1 cellular context compared by ENCODE assay signal in the genomic region with DNA sequence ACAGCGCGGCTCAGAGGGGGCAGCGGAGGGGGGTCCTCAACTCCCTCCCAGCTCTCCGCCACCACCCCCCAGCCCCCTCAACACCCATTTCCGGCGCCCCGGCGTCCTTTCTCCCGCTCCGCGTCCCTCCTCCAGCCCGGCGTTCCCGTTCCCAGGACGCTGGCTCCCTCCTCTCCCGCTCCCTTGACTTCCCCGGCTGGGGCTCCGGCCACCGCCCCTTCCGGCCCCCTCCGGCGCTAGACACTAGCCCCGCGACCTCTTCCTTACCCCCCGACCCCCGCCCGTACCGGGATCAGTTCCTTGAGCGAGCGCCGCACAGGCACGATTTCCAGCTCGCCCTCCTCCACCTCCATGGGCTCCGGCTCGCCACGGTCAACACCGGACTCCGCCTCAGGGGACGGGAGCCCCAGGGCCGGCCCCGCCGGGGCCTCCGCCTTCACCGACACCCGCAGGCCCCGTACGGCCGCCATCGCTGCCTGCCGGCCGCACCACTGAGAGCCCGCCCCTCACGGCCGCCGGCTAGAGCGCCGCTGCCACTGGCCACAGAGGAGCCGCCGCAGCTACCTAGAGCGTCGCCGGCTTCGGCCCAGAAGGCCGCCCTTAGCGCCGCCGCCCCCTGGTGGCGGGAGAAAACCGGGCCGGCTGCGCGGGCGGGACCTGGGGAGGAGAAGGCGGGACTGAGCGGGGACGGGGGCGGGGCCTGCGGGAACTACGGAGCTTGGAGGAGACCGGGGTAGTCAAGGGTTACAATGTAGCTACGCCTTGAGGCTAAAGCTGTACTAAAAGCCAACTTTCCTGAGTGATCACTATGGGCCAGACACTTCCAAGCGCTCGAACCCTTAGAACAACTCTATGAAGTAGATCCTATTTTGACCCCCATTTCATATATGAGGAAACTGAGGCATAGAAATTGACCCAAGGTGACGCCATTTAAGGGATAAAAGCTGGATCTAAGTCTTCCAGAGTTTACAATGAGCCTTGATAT.
TF ChIP-seq lines count a peak whose summit lies in the region.

A gene with protein sequence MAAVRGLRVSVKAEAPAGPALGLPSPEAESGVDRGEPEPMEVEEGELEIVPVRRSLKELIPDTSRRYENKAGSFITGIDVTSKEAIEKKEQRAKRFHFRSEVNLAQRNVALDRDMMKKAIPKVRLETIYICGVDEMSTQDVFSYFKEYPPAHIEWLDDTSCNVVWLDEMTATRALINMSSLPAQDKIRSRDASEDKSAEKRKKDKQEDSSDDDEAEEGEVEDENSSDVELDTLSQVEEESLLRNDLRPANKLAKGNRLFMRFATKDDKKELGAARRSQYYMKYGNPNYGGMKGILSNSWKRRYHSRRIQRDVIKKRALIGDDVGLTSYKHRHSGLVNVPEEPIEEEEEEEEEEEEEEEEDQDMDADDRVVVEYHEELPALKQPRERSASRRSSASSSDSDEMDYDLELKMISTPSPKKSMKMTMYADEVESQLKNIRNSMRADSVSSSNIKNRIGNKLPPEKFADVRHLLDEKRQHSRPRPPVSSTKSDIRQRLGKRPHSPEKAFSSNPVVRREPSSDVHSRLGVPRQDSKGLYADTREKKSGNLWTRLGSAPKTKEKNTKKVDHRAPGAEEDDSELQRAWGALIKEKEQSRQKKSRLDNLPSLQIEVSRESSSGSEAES (minus strand): TSS at position 493 of the 985 bp plus-strand sequence. CDS start 23 bp downstream, at position 470.

TF ChIP-seq in HEK293, 187 proteins besides CTCF, POLR2A, EP300 and RAD21 (continued from another document and continues in another):
- TF ChIP-seq, protein P1, sequence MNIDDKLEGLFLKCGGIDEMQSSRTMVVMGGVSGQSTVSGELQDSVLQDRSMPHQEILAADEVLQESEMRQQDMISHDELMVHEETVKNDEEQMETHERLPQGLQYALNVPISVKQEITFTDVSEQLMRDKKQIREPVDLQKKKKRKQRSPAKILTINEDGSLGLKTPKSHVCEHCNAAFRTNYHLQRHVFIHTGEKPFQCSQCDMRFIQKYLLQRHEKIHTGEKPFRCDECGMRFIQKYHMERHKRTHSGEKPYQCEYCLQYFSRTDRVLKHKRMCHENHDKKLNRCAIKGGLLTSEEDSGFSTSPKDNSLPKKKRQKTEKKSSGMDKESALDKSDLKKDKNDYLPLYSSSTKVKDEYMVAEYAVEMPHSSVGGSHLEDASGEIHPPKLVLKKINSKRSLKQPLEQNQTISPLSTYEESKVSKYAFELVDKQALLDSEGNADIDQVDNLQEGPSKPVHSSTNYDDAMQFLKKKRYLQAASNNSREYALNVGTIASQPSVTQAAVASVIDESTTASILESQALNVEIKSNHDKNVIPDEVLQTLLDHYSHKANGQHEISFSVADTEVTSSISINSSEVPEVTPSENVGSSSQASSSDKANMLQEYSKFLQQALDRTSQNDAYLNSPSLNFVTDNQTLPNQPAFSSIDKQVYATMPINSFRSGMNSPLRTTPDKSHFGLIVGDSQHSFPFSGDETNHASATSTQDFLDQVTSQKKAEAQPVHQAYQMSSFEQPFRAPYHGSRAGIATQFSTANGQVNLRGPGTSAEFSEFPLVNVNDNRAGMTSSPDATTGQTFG (tag by site-specific recombination; IDR thresholded peaks at IDR 0.05; ENCODE audit: borderline replicate concordance) = peak; percentile 63; the same call in 1 of the 2 replicates
- TF ChIP-seq BCL11B (tag by site-specific recombination; IDR thresholded peaks at IDR 0.05; ENCODE audit: low read depth) = 0 out of 2 replicates have a peak, but pooled peaks have one; percentile 9
- no peak for TF ChIP-seq FEZF1 (tag by site-specific recombination; IDR thresholded peaks at IDR 0.05)
- TF ChIP-seq ZNF701 (tag by site-specific recombination; IDR thresholded peaks at IDR 0.05) = no peak
- TF ChIP-seq, protein P2, sequence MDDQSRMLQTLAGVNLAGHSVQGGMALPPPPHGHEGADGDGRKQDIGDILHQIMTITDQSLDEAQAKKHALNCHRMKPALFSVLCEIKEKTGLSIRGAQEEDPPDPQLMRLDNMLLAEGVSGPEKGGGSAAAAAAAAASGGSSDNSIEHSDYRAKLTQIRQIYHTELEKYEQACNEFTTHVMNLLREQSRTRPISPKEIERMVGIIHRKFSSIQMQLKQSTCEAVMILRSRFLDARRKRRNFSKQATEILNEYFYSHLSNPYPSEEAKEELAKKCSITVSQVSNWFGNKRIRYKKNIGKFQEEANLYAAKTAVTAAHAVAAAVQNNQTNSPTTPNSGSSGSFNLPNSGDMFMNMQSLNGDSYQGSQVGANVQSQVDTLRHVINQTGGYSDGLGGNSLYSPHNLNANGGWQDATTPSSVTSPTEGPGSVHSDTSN (CRISPR knock-in tag; IDR thresholded peaks at IDR 0.05) = peak; percentile 78; the same call in 1 of the 2 replicates
- TF ChIP-seq ZNF48 (tag by site-specific recombination; IDR thresholded peaks at IDR 0.05) = no peak
- TF ChIP-seq ZNF776 (tag by site-specific recombination; IDR thresholded peaks at IDR 0.05; ENCODE audit: borderline replicate concordance) = no peak
- no peak for TF ChIP-seq ZNF292 (tag by site-specific recombination; IDR thresholded peaks at IDR 0.05; ENCODE audit: borderline replicate concordance, low read depth)
- no peak for TF ChIP-seq ZNF423 (tag by site-specific recombination; IDR thresholded peaks at IDR 0.05)
- TF ChIP-seq ZNF354C (tag by site-specific recombination; IDR thresholded peaks at IDR 0.05; ENCODE audit: borderline replicate concordance, low read depth) = no peak
- peak; percentile 74; the same call in 1 of the 2 replicates for TF ChIP-seq ZNF629 (tag by site-specific recombination; IDR thresholded peaks at IDR 0.05)
- no peak for TF ChIP-seq ZNF426 (tag by site-specific recombination; IDR thresholded peaks at IDR 0.05)
- TF ChIP-seq, protein P3, sequence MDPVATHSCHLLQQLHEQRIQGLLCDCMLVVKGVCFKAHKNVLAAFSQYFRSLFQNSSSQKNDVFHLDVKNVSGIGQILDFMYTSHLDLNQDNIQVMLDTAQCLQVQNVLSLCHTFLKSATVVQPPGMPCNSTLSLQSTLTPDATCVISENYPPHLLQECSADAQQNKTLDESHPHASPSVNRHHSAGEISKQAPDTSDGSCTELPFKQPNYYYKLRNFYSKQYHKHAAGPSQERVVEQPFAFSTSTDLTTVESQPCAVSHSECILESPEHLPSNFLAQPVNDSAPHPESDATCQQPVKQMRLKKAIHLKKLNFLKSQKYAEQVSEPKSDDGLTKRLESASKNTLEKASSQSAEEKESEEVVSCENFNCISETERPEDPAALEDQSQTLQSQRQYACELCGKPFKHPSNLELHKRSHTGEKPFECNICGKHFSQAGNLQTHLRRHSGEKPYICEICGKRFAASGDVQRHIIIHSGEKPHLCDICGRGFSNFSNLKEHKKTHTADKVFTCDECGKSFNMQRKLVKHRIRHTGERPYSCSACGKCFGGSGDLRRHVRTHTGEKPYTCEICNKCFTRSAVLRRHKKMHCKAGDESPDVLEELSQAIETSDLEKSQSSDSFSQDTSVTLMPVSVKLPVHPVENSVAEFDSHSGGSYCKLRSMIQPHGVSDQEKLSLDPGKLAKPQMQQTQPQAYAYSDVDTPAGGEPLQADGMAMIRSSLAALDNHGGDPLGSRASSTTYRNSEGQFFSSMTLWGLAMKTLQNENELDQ (tag by site-specific recombination; IDR thresholded peaks at IDR 0.05; ENCODE audit: low read depth) = no peak
- no peak; the same call in 1 of the 2 replicates for TF ChIP-seq WT1 (tag by site-specific recombination; IDR thresholded peaks at IDR 0.05)
- no peak for TF ChIP-seq ZNF623 (tag by site-specific recombination; IDR thresholded peaks at IDR 0.05)
- TF ChIP-seq ZNF416 (tag by site-specific recombination; IDR thresholded peaks at IDR 0.05) = no peak
- no peak for TF ChIP-seq ZNF133 (tag by site-specific recombination; IDR thresholded peaks at IDR 0.05)
- TF ChIP-seq IKZF3 (tag by site-specific recombination; IDR thresholded peaks at IDR 0.05) = peak; percentile 63
- TF ChIP-seq ZNF202 (tag by site-specific recombination; IDR thresholded peaks at IDR 0.05; ENCODE audit: borderline replicate concordance) = no peak
- TF ChIP-seq ZNF391 (tag by site-specific recombination; IDR thresholded peaks at IDR 0.05; ENCODE audit: borderline replicate concordance, low read depth) = peak; percentile 63
- peak; percentile 92 for TF ChIP-seq ZNF335 (tag by site-specific recombination; conservative IDR thresholded peaks at IDR 0.05)
- peak; percentile 59; the same call in 1 of the 2 replicates for TF ChIP-seq ZFP37 (tag by site-specific recombination; IDR thresholded peaks at IDR 0.05)
- TF ChIP-seq TRIM28 (IDR thresholded peaks at IDR 0.05; ENCODE audit: borderline replicate concordance, low read length) = no peak
- TF ChIP-seq, protein P4, sequence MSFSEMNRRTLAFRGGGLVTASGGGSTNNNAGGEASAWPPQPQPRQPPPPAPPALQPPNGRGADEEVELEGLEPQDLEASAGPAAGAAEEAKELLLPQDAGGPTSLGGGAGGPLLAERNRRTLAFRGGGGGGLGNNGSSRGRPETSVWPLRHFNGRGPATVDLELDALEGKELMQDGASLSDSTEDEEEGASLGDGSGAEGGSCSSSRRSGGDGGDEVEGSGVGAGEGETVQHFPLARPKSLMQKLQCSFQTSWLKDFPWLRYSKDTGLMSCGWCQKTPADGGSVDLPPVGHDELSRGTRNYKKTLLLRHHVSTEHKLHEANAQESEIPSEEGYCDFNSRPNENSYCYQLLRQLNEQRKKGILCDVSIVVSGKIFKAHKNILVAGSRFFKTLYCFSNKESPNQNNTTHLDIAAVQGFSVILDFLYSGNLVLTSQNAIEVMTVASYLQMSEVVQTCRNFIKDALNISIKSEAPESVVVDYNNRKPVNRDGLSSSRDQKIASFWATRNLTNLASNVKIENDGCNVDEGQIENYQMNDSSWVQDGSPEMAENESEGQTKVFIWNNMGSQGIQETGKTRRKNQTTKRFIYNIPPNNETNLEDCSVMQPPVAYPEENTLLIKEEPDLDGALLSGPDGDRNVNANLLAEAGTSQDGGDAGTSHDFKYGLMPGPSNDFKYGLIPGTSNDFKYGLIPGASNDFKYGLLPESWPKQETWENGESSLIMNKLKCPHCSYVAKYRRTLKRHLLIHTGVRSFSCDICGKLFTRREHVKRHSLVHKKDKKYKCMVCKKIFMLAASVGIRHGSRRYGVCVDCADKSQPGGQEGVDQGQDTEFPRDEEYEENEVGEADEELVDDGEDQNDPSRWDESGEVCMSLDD (tag by site-specific recombination; IDR thresholded peaks at IDR 0.05) = peak; percentile 81
- TF ChIP-seq, protein P5, sequence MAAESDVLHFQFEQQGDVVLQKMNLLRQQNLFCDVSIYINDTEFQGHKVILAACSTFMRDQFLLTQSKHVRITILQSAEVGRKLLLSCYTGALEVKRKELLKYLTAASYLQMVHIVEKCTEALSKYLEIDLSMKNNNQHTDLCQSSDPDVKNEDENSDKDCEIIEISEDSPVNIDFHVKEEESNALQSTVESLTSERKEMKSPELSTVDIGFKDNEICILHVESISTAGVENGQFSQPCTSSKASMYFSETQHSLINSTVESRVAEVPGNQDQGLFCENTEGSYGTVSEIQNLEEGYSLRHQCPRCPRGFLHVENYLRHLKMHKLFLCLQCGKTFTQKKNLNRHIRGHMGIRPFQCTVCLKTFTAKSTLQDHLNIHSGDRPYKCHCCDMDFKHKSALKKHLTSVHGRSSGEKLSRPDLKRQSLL (tag by site-specific recombination; IDR thresholded peaks at IDR 0.05) = 0 out of 2 replicates have a peak, but pooled peaks have one; percentile 38
- TF ChIP-seq ZNF341 (tag by site-specific recombination; IDR thresholded peaks at IDR 0.05; ENCODE audit: low read depth) = 0 out of 2 replicates have a peak, but pooled peaks have one; percentile 39
- no peak for TF ChIP-seq ZNF266 (tag by site-specific recombination; IDR thresholded peaks at IDR 0.05; ENCODE audit: low read depth)
- peak; percentile 69; the same call in 1 of the 2 replicates for TF ChIP-seq ZNF561 (tag by site-specific recombination; IDR thresholded peaks at IDR 0.05; ENCODE audit: borderline replicate concordance)
- TF ChIP-seq KLF1 (tag by site-specific recombination; IDR thresholded peaks at IDR 0.05) = peak; percentile 61
- TF ChIP-seq, protein P6, sequence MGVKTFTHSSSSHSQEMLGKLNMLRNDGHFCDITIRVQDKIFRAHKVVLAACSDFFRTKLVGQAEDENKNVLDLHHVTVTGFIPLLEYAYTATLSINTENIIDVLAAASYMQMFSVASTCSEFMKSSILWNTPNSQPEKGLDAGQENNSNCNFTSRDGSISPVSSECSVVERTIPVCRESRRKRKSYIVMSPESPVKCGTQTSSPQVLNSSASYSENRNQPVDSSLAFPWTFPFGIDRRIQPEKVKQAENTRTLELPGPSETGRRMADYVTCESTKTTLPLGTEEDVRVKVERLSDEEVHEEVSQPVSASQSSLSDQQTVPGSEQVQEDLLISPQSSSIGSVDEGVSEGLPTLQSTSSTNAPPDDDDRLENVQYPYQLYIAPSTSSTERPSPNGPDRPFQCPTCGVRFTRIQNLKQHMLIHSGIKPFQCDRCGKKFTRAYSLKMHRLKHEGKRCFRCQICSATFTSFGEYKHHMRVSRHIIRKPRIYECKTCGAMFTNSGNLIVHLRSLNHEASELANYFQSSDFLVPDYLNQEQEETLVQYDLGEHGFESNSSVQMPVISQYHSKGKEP (tag by site-specific recombination; IDR thresholded peaks at IDR 0.05) = peak; percentile 82
- no peak for TF ChIP-seq MYNN (tag by site-specific recombination; IDR thresholded peaks at IDR 0.05; ENCODE audit: borderline replicate concordance)
- no peak for TF ChIP-seq ZBTB1 (tag by site-specific recombination; IDR thresholded peaks at IDR 0.05)
- TF ChIP-seq ZNF670 (tag by site-specific recombination; IDR thresholded peaks at IDR 0.05; ENCODE audit: low read depth) = no peak
- TF ChIP-seq ZNF10 (tag by site-specific recombination; IDR thresholded peaks at IDR 0.05) = peak; percentile 32; the same call in 1 of the 2 replicates
- TF ChIP-seq ZNF302 (tag by site-specific recombination; IDR thresholded peaks at IDR 0.05; ENCODE audit: low read depth) = no peak
- TF ChIP-seq ZNF366 (tag by site-specific recombination; conservative IDR thresholded peaks at IDR 0.05) = no peak
- TF ChIP-seq, protein P7, sequence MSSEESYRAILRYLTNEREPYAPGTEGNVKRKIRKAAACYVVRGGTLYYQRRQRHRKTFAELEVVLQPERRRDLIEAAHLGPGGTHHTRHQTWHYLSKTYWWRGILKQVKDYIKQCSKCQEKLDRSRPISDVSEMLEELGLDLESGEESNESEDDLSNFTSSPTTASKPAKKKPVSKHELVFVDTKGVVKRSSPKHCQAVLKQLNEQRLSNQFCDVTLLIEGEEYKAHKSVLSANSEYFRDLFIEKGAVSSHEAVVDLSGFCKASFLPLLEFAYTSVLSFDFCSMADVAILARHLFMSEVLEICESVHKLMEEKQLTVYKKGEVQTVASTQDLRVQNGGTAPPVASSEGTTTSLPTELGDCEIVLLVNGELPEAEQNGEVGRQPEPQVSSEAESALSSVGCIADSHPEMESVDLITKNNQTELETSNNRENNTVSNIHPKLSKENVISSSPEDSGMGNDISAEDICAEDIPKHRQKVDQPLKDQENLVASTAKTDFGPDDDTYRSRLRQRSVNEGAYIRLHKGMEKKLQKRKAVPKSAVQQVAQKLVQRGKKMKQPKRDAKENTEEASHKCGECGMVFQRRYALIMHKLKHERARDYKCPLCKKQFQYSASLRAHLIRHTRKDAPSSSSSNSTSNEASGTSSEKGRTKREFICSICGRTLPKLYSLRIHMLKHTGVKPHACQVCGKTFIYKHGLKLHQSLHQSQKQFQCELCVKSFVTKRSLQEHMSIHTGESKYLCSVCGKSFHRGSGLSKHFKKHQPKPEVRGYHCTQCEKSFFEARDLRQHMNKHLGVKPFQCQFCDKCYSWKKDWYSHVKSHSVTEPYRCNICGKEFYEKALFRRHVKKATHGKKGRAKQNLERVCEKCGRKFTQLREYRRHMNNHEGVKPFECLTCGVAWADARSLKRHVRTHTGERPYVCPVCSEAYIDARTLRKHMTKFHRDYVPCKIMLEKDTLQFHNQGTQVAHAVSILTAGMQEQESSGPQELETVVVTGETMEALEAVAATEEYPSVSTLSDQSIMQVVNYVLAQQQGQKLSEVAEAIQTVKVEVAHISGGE (tag by site-specific recombination; conservative IDR thresholded peaks at IDR 0.05; ENCODE audit: low read depth) = peak; percentile 86
- no peak for TF ChIP-seq HOXA7 (CRISPR knock-in tag; IDR thresholded peaks at IDR 0.05; ENCODE audit: borderline replicate concordance)
- TF ChIP-seq ZIC2 (tag by site-specific recombination; IDR thresholded peaks at IDR 0.05) = peak; percentile 66
